ENCODE assay signal across 29 cellular contexts in the genomic region with DNA sequence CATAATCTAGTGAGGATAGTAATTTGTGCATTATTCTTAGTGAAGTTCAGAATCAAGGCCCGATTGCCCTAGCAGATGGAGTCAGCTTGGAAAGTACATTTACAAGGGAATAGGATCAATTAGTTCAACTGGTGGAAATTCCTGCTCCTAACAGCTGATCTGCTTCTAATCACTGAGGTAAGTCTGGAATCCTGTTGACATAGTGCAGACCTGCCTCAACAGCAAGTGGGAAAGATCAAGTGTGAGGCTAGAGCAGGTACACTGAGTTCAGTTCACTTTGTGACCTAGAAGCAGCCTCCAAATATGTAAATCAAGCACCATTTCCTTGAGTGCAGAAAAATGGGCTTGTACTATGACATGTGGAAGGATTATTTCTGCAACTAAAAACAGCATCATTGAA.
DNase-seq lines count a peak whose midpoint lies in the region; ATAC-seq and TF ChIP-seq lines count a peak whose summit lies in the region.
"Had no signal": no experiment of that assay in that cellular context is flagged by ENCODE, and none has a peak within 500 bp of the region (broad histone marks: within the 10 kb centered on the region; RNA-seq: fewer than 3 reads in every experiment).

No MANE protein-coding gene starts in this region.

- H4K20me1 ChIP-seq in mammary epithelial cell (ENCODE audit: insufficient read depth, low read length) (no peaks in the 10 kb centered on the region), hepatocyte (ENCODE audit: insufficient read depth, poor library complexity, severe bottlenecking) (no peaks in the 10 kb centered on the region)

- H3K4me1 Mint-ChIP-seq in progenitor cell of endocrine pancreas (ENCODE audit: low read depth) = peaks cover 27% of the 10 kb centered on the region
- H3K4me1 Mint-ChIP-seq in naive thymus-derived CD4-positive, alpha-beta T cell = peaks cover 3 to 15% (median 7%) of the 10 kb centered on the region in 7 donors
- H3K4me1 Mint-ChIP-seq: B cell; CD8-positive, alpha-beta memory T cell had no signal

- H3K4me3 Mint-ChIP-seq in progenitor cell of endocrine pancreas (ENCODE audit: low read depth) = peak overlapping the region; percentile 40
- H3K4me3 Mint-ChIP-seq in naive thymus-derived CD4-positive, alpha-beta T cell = no peak overlapping the region
- H3K4me3 Mint-ChIP-seq: B cell; CD8-positive, alpha-beta memory T cell had no signal

- in situ Hi-C loops in mammary epithelial cell (cut with MboI; ENCODE audit: low sequenced_read_pairs in 2 of 2) = loop anchor here in 1 of 2 donors (25.0 kb wide), 1 partner anchor 329 kb away; no protein-coding TSS in a partner anchor

- ATAC-seq in naive thymus-derived CD4-positive, alpha-beta T cell = no peak
- ATAC-seq: HCT116, PC-3, Right ventricle myocardium inferior had no signal

- dilution Hi-C loops in mammary epithelial cell (cut with HindIII; ENCODE audit: low sequenced_read_pairs) = no loop called here

- CTCF ChIA-PET in mammary epithelial cell (lab: Charles Lee; ENCODE audit: low non-redundant PET) = no interaction called here
- CTCF ChIA-PET in naive thymus-derived CD4-positive, alpha-beta T cell (lab: Charles Lee) = interaction anchor here (1.0 to 1.2 kb wide), 2 partner anchors 290 to 358 kb away, joined by 3 read pairs; no protein-coding TSS in a partner anchor

- H3K9me2 ChIP-seq in hepatocyte (replicated peaks; ENCODE audit: insufficient read depth) = no peaks in the 10 kb centered on the region

- H3K4me3 ChIP-seq in mammary epithelial cell (replicated peaks in 1 of 3; ENCODE audit: insufficient read depth in 1 of 3, low read depth in 2 of 3, low read length in 3 of 3) (no peak overlapping the region), breast epithelium (no peak overlapping the region), hepatocyte (no peak overlapping the region)
- H3K4me3 ChIP-seq in naive thymus-derived CD4-positive, alpha-beta T cell (ENCODE audit: low read length) = no peak overlapping the region
- H3K4me3 ChIP-seq: SJSA1 had no signal

- 8% methylated on average over 1 of the region's 1 CpG for whole genome bisulfite sequencing in mammary epithelial cell (ENCODE audit: low coverage, missing lambda C conversion rate)
- WGBS in hepatocyte (ENCODE audit: low lambda C conversion rate, missing lambda C conversion rate) = 31% methylated on average over 1 of the region's 1 CpG

- H3K4me1 ChIP-seq in mammary epithelial cell (ENCODE audit: insufficient read depth, low read length) (peaks cover 39% of the 10 kb centered on the region), breast epithelium (no peaks in the 10 kb centered on the region), hepatocyte (ENCODE audit: insufficient read depth) (peaks cover 32% of the 10 kb centered on the region)
- H3K4me1 ChIP-seq in naive thymus-derived CD4-positive, alpha-beta T cell (ENCODE audit: control insufficient read depth in 2 of 2, insufficient read depth in 2 of 2, low read length in 2 of 2) = no peaks in the 10 kb centered on the region

- BruUV-seq in mammary epithelial cell (replicated peaks; lab: Mats Ljungman, UMichigan) = no TSS peak

- POLR2A ChIA-PET in naive thymus-derived CD4-positive, alpha-beta T cell (lab: Charles Lee) = no interaction called here

- H3K9ac ChIP-seq in mammary epithelial cell (ENCODE audit: insufficient read depth, low read length) = no peak overlapping the region

- H3K36me3 Mint-ChIP-seq in progenitor cell of endocrine pancreas (ENCODE audit: insufficient read depth) = peaks cover 9% of the 10 kb centered on the region
- H3K36me3 Mint-ChIP-seq in naive thymus-derived CD4-positive, alpha-beta T cell = peaks cover 9 to 45% (median 26%) of the 10 kb centered on the region in 5 donors

- H3K4me2 ChIP-seq in mammary epithelial cell (ENCODE audit: insufficient read depth, low read depth, low read length) (peak overlapping the region; percentile 39), hepatocyte (no peak overlapping the region)

- DNase-seq in mammary epithelial cell = no peak
- DNase-seq in breast epithelium (ENCODE audit: low spot score in 2 of 2) = no peak
- DNase-seq in NCI-H82 (lab: John Stamatoyannopoulos, UW) = peak; percentile 79
- no peak for DNase-seq in hepatocyte (ENCODE audit: low spot score)
- DNase-seq in progenitor cell of endocrine pancreas (ENCODE audit: low spot score, unreplicated experiment) = no peak
- no peak for DNase-seq in NCI-H2081 (lab: John Stamatoyannopoulos, UW)
- DNase-seq in naive thymus-derived CD4-positive, alpha-beta T cell = no peak
- DNase-seq in effector CD8-positive, alpha-beta T cell (lab: John Stamatoyannopoulos, UW) = no peak
- DNase-seq: CD8-positive, alpha-beta memory T cell; DMS 273 treated with DMSO at 0.1 percent for 48 hours; DMS79; EL; GF-D8; NCI-H1092; NCI-H1417 treated with DMSO at 0.1 percent for 48 hours; NCI-H1694 treated with DMSO at 0.1 percent for 48 hours; NCI-H2081 treated with DMSO at 0.1 percent for 48 hours; NCI-H2171; NCI-H226; NCI-H510A; NK-92 treated with Interleukin-12 subunit alpha and Interleukin-12 subunit beta, amount 100 ng/mL, for 24 hours; PC-3 had no signal

- H3K27ac Mint-ChIP-seq in progenitor cell of endocrine pancreas = peak overlapping the region; percentile 90
- no peak overlapping the region for H3K27ac Mint-ChIP-seq in naive thymus-derived CD4-positive, alpha-beta T cell
- H3K27ac Mint-ChIP-seq: B cell had no signal

- H3K9me3 ChIP-seq in mammary epithelial cell (replicated peaks; ENCODE audit: insufficient read depth, low read length) (no peaks in the 10 kb centered on the region), breast epithelium (no peaks in the 10 kb centered on the region), hepatocyte (ENCODE audit: low read depth) (no peaks in the 10 kb centered on the region)
- H3K9me3 ChIP-seq in naive thymus-derived CD4-positive, alpha-beta T cell (ENCODE audit: control insufficient read depth in 2 of 3, low read length in 3 of 3) = no peaks in the 10 kb centered on the region
- H3K9me3 ChIP-seq: SJSA1 had no signal

- H3K79me2 ChIP-seq in mammary epithelial cell (ENCODE audit: insufficient read depth, low read length) (peaks cover 17% of the 10 kb centered on the region), hepatocyte (peaks cover 46% of the 10 kb centered on the region)

- H3K36me3 ChIP-seq in mammary epithelial cell (ENCODE audit: insufficient read depth, low read length) = peaks cover 6% of the 10 kb centered on the region
- no peaks in the 10 kb centered on the region for H3K36me3 ChIP-seq in breast epithelium
- H3K36me3 ChIP-seq in hepatocyte (replicated peaks; ENCODE audit: insufficient read depth, low read depth) = no peaks in the 10 kb centered on the region
- peaks cover 0 to 40% (median 2%) of the 10 kb centered on the region in 3 experiments for H3K36me3 ChIP-seq in naive thymus-derived CD4-positive, alpha-beta T cell (ENCODE audit: control insufficient read depth in 2 of 3, insufficient read depth in 3 of 3, low read length in 3 of 3)
- H3K36me3 ChIP-seq: SJSA1 had no signal

- H3K9me3 Mint-ChIP-seq in progenitor cell of endocrine pancreas (ENCODE audit: low read depth) = no peaks in the 10 kb centered on the region
- H3K9me3 Mint-ChIP-seq in naive thymus-derived CD4-positive, alpha-beta T cell = no peaks in the 10 kb centered on the region
- H3K9me3 Mint-ChIP-seq: CD8-positive, alpha-beta memory T cell had no signal

- no peak for TF ChIP-seq POLR2A in breast epithelium (IDR thresholded peaks at IDR 0.05)

- TF ChIP-seq CTCF in mammary epithelial cell (conservative IDR thresholded peaks at IDR 0.05 in 1 of 2, IDR thresholded peaks at IDR 0.05 in 1 of 2; ENCODE audit: extremely low read depth in 1 of 2, insufficient read depth in 1 of 2, low read depth in 1 of 2, low read length in 2 of 2) = no peak
- no peak for TF ChIP-seq CTCF in breast epithelium (IDR thresholded peaks at IDR 0.05)
- TF ChIP-seq CTCF in hepatocyte (IDR thresholded peaks at IDR 0.05; ENCODE audit: poor library complexity) = no peak
- TF ChIP-seq CTCF in progenitor cell of endocrine pancreas (IDR thresholded peaks at IDR 0.05; ENCODE audit: unreplicated experiment) = no peak

- H3K27me3 ChIP-seq in mammary epithelial cell (ENCODE audit: insufficient read depth, low read length) (no peaks in the 10 kb centered on the region), breast epithelium (no peaks in the 10 kb centered on the region), hepatocyte (no peaks in the 10 kb centered on the region)
- H3K27me3 ChIP-seq in naive thymus-derived CD4-positive, alpha-beta T cell (ENCODE audit: control insufficient read depth in 2 of 2, insufficient read depth in 2 of 2, low read length in 2 of 2) = no peaks in the 10 kb centered on the region
- H3K27me3 ChIP-seq: SJSA1 had no signal

- H3K27ac ChIP-seq in mammary epithelial cell (ENCODE audit: insufficient read depth, low read depth, low read length) (no peak overlapping the region), breast epithelium (no peak overlapping the region), hepatocyte (peak overlapping the region; percentile 37)
- H3K27ac ChIP-seq in naive thymus-derived CD4-positive, alpha-beta T cell (ENCODE audit: low read depth, low read length) = no peak overlapping the region
- H3K27ac ChIP-seq: 22Rv1, C4-2B, HL-60, SJSA1 had no signal

- no peaks in the 10 kb centered on the region for H3K27me3 Mint-ChIP-seq in progenitor cell of endocrine pancreas
- no peaks in the 10 kb centered on the region for H3K27me3 Mint-ChIP-seq in naive thymus-derived CD4-positive, alpha-beta T cell
- H3K27me3 Mint-ChIP-seq: B cell; CD8-positive, alpha-beta memory T cell had no signal

- intact Hi-C loops in mammary epithelial cell (cut with micrococcal nuclease) (loop anchor here (10.0 kb wide), 1 partner anchor 234 kb away; no protein-coding TSS in a partner anchor), breast epithelium (cut with DNase I; ENCODE audit: low total_unique reads) (no loop called here)
- intact Hi-C loops in naive thymus-derived CD4-positive, alpha-beta T cell (cut with micrococcal nuclease) = no loop called here

- H2AFZ ChIP-seq in mammary epithelial cell (ENCODE audit: low read depth, low read length) = no peak overlapping the region
- no peak overlapping the region for H2AFZ ChIP-seq in hepatocyte
